16 cellular contexts compared by ENCODE assay signal in the genomic region with DNA sequence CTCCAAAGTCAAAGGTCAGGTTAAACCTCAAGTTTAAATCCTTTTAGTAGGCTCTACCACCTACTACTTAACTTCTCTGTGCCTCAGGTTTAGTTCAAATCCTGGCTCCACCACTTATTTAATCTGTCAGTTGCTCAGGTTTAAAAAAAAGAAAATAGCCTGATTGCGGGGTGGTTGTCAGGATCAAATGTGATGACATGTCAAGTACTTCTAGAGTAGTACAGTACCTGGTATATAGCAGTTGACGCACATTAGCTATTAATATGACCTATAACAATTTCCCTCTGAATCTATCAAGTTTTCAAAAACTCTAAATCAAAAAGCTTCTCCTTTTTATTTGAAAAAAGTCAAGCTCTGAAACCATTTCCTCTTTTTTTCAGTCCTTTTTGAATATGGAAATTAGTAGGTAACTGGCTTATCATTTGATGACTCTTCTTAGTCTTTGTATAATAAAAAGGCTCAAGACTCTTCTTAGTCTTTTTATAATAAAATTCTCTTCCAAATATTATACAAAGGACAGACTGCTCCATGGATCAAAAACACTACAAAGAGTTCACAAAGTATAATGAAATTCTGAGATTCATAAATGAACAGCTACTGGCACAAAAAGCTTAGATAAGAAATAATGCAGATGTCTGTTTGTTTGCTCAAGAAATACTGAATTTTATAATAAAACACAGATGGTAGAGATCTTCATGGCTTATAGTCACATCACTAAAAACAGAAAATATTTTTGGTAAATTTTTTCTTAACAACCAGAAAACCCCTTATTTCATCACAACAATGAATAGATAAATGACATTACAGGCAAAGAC. TPM values are rescaled to one million over a fixed set of nuclear protein-coding genes. Genes with fewer than 3 reads are reported as not detected.
DNase-seq lines count a peak whose midpoint lies in the region; ATAC-seq and TF ChIP-seq lines count a peak whose summit lies in the region.
"Had no signal": no experiment of that assay in that cellular context is flagged by ENCODE, and none has a peak within 500 bp of the region (broad histone marks: within the 10 kb centered on the region; RNA-seq: fewer than 3 reads in every experiment).

No MANE protein-coding gene starts in this region.

- H3K4me2 ChIP-seq in neural cell (ENCODE audit: low read length) = no peak overlapping the region

- peaks cover 78% of the 10 kb centered on the region for H3K79me2 ChIP-seq in neural cell (replicated peaks; ENCODE audit: insufficient read depth, low read length)

- TF ChIP-seq EP300 in neural cell (conservative IDR thresholded peaks at IDR 0.05; ENCODE audit: poor library complexity, severe bottlenecking) = peak; percentile 48

- H3K36me3 Mint-ChIP-seq in activated CD4-positive, alpha-beta T cell treated with anti-CD3 and anti-CD28 coated beads, Interleukin-2, amount 10 ng/mL, durations not matched to agents 24 days and 14 days (ENCODE audit: low read depth) = peaks cover 18% of the 10 kb centered on the region
- H3K36me3 Mint-ChIP-seq in activated B cell treated with CpG ODN at 0.5 μM for 24 hours (ENCODE audit: low read depth) = peaks cover 7% of the 10 kb centered on the region

- POLR2A ChIA-PET in activated B cell treated with CpG ODN at 0.5 μM for 24 hours (lab: Charles Lee) = interaction anchor here (0.6 to 1.5 kb wide), 5 partner anchors 28 to 1086 kb away, joined by 3 to 9 read pairs (median 7); no protein-coding TSS in a partner anchor

- H3F3A ChIP-seq in neural cell (ENCODE audit: insufficient read depth, low read length, poor library complexity, severe bottlenecking) = no peaks in the 10 kb centered on the region

- H3K27ac ChIP-seq in neural cell (ENCODE audit: low read length) = no peak overlapping the region
- H3K27ac ChIP-seq: RWPE1 had no signal

- ATAC-seq in activated B cell treated with CpG ODN at 0.5 μM for 24 hours (ENCODE audit: low read depth) (peak; percentile 4), GM19397 (IDR thresholded peaks at IDR 0.05; ENCODE audit: unreplicated experiment) (no peak), HG03469 (IDR thresholded peaks at IDR 0.05; ENCODE audit: unreplicated experiment) (no peak)
- ATAC-seq: stimulated activated naive CD8-positive, alpha-beta T cell treated with anti-CD3 and anti-CD28 coated beads, Interleukin-15, Interleukin-2, amounts not matched to agents 100 U/mL and 50 U/mL, for 24 hours had no signal

- H3K9me3 ChIP-seq in neural cell (ENCODE audit: low read length) = no peaks in the 10 kb centered on the region
- H3K9me3 ChIP-seq: uterus had no signal

- H3K9ac ChIP-seq in neural cell (ENCODE audit: low read length) = no peak overlapping the region

- peak; percentile 33 for DNase-seq in activated CD4-positive, alpha-beta T cell treated with anti-CD3 and anti-CD28 coated beads, Interleukin-2, amount 10 ng/mL, durations not matched to agents 24 days and 14 days
- DNase-seq in activated CD4-positive, alpha-beta T cell treated with anti-CD3 and anti-CD28 coated beads for 48 hours = no peak
- DNase-seq in MV-4-11 (lab: John Stamatoyannopoulos, UW) (peak; percentile 55), activated B cell treated with CpG ODN at 0.5 μM for 24 hours (no peak), amygdala (lab: John Stamatoyannopoulos, UW) (no peak)
- DNase-seq: activated CD4-positive, alpha-beta memory T cell treated with anti-CD3 and anti-CD28 coated beads for 36 hours; NCI-H1417; NCI-H226; occipital lobe; stimulated activated naive CD8-positive, alpha-beta T cell treated with anti-CD3 and anti-CD28 coated beads, Interleukin-15, Interleukin-2, amounts not matched to agents 100 U/mL and 50 U/mL, for 24 hours; T-helper 9 cell; uterus had no signal

- no peaks in the 10 kb centered on the region for H3K9me2 ChIP-seq in neural cell (ENCODE audit: insufficient read depth, low read length)

- H2AFZ ChIP-seq in neural cell (ENCODE audit: low read depth, low read length) = no peak overlapping the region

- H4K20me1 ChIP-seq in neural cell (ENCODE audit: insufficient read depth) = no peaks in the 10 kb centered on the region

- no peaks in the 10 kb centered on the region for H3K9me3 Mint-ChIP-seq in activated CD4-positive, alpha-beta T cell treated with anti-CD3 and anti-CD28 coated beads, Interleukin-2, amount 10 ng/mL, durations not matched to agents 24 days and 14 days
- H3K9me3 Mint-ChIP-seq in activated B cell treated with CpG ODN at 0.5 μM for 24 hours = no peaks in the 10 kb centered on the region
- H3K9me3 Mint-ChIP-seq: activated CD4-positive, alpha-beta memory T cell treated with anti-CD3 and anti-CD28 coated beads for 36 hours had no signal

- no peaks in the 10 kb centered on the region for H3K27me3 ChIP-seq in neural cell (ENCODE audit: insufficient read depth, low read depth, low read length)
- H3K27me3 ChIP-seq: uterus had no signal

- H3K4me3 ChIP-seq in neural cell (ENCODE audit: low read length) = no peak overlapping the region
- H3K4me3 ChIP-seq: uterus had no signal

- H3K36me3 ChIP-seq in neural cell (ENCODE audit: insufficient read depth, low read length) = no peaks in the 10 kb centered on the region
- H3K36me3 ChIP-seq: uterus had no signal

- no peak overlapping the region for H3K27ac Mint-ChIP-seq in activated CD4-positive, alpha-beta T cell treated with anti-CD3 and anti-CD28 coated beads, Interleukin-2, amount 10 ng/mL, durations not matched to agents 24 days and 14 days
- peak overlapping the region; percentile 74 for H3K27ac Mint-ChIP-seq in activated B cell treated with CpG ODN at 0.5 μM for 24 hours
- H3K27ac Mint-ChIP-seq: activated CD4-positive, alpha-beta memory T cell treated with anti-CD3 and anti-CD28 coated beads for 36 hours had no signal

- intact Hi-C loops in activated CD4-positive, alpha-beta T cell treated with anti-CD3 and anti-CD28 coated beads, Interleukin-2, amount 10 ng/mL, durations not matched to agents 24 days and 14 days (cut with micrococcal nuclease) = loop anchor here (5.0 to 10.0 kb wide), 3 partner anchors 92 to 1160 kb away; a partner anchor contains a TSS
- intact Hi-C loops in activated B cell treated with CpG ODN at 0.5 μM for 24 hours (cut with micrococcal nuclease) = loop anchor here (1.0 to 10.0 kb wide), 7 partner anchors 14 to 1072 kb away; a partner anchor contains a TSS

- TF ChIP-seq CTCF in activated B cell treated with CpG ODN at 0.5 μM for 24 hours (IDR thresholded peaks at IDR 0.05) = no peak
- TF ChIP-seq CTCF in neural cell (IDR thresholded peaks at IDR 0.05; ENCODE audit: poor library complexity, severe bottlenecking) = no peak

- H3K4me3 Mint-ChIP-seq in activated CD4-positive, alpha-beta T cell treated with anti-CD3 and anti-CD28 coated beads, Interleukin-2, amount 10 ng/mL, durations not matched to agents 24 days and 14 days = no peak overlapping the region
- peak overlapping the region; percentile 45 for H3K4me3 Mint-ChIP-seq in activated B cell treated with CpG ODN at 0.5 μM for 24 hours
- H3K4me3 Mint-ChIP-seq: activated CD4-positive, alpha-beta memory T cell treated with anti-CD3 and anti-CD28 coated beads for 36 hours had no signal

- H3K4me1 Mint-ChIP-seq in activated CD4-positive, alpha-beta T cell treated with anti-CD3 and anti-CD28 coated beads, Interleukin-2, amount 10 ng/mL, durations not matched to agents 24 days and 14 days = peaks cover 45% of the 10 kb centered on the region
- H3K4me1 Mint-ChIP-seq in activated B cell treated with CpG ODN at 0.5 μM for 24 hours = peaks cover 84% of the 10 kb centered on the region

- TF ChIP-seq RAD21 in neural cell (conservative IDR thresholded peaks at IDR 0.05) = no peak

- CTCF ChIA-PET in activated B cell treated with CpG ODN at 0.5 μM for 24 hours (lab: Charles Lee) = interaction anchor here (0.6 to 2.2 kb wide), 5 partner anchors 32 to 1164 kb away, joined by 3 to 7 read pairs (median 3); a partner anchor contains a TSS

- no peaks in the 10 kb centered on the region for H3K27me3 Mint-ChIP-seq in activated CD4-positive, alpha-beta T cell treated with anti-CD3 and anti-CD28 coated beads, Interleukin-2, amount 10 ng/mL, durations not matched to agents 24 days and 14 days
- H3K27me3 Mint-ChIP-seq in activated B cell treated with CpG ODN at 0.5 μM for 24 hours = no peaks in the 10 kb centered on the region
- H3K27me3 Mint-ChIP-seq: activated CD4-positive, alpha-beta memory T cell treated with anti-CD3 and anti-CD28 coated beads for 36 hours had no signal

TF ChIP-seq in neural cell, 6 proteins besides CTCF, POLR2A, EP300 and RAD21 (continues in another document):
- no peak for TF ChIP-seq TAF1 (IDR thresholded peaks at IDR 0.05; ENCODE audit: low read depth)
- TF ChIP-seq POLR2AphosphoS5 (IDR thresholded peaks at IDR 0.05) = no peak
- no peak for TF ChIP-seq MXI1 (conservative IDR thresholded peaks at IDR 0.05; ENCODE audit: poor library complexity, severe bottlenecking)
- TF ChIP-seq, protein P1, sequence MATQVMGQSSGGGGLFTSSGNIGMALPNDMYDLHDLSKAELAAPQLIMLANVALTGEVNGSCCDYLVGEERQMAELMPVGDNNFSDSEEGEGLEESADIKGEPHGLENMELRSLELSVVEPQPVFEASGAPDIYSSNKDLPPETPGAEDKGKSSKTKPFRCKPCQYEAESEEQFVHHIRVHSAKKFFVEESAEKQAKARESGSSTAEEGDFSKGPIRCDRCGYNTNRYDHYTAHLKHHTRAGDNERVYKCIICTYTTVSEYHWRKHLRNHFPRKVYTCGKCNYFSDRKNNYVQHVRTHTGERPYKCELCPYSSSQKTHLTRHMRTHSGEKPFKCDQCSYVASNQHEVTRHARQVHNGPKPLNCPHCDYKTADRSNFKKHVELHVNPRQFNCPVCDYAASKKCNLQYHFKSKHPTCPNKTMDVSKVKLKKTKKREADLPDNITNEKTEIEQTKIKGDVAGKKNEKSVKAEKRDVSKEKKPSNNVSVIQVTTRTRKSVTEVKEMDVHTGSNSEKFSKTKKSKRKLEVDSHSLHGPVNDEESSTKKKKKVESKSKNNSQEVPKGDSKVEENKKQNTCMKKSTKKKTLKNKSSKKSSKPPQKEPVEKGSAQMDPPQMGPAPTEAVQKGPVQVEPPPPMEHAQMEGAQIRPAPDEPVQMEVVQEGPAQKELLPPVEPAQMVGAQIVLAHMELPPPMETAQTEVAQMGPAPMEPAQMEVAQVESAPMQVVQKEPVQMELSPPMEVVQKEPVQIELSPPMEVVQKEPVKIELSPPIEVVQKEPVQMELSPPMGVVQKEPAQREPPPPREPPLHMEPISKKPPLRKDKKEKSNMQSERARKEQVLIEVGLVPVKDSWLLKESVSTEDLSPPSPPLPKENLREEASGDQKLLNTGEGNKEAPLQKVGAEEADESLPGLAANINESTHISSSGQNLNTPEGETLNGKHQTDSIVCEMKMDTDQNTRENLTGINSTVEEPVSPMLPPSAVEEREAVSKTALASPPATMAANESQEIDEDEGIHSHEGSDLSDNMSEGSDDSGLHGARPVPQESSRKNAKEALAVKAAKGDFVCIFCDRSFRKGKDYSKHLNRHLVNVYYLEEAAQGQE (IDR thresholded peaks at IDR 0.05; ENCODE audit: borderline replicate concordance) = no peak
- no peak for TF ChIP-seq EZH2 (IDR thresholded peaks at IDR 0.05; ENCODE audit: borderline replicate concordance, insufficient read depth, low read length, poor library complexity, severe bottlenecking)

RNA-seq across cellular contexts. Expression of a gene that starts 5.0 kb away (rescaled TPM):
- 90.8 and 92.0 TPM in 2 replicates for total RNA-seq in activated CD4-positive, alpha-beta T cell treated with anti-CD3 and anti-CD28 coated beads, Interleukin-2, amount 10 ng/mL, durations not matched to agents 24 days and 14 days
- total RNA-seq in activated B cell treated with CpG ODN at 0.5 μM for 24 hours = 73.8 and 79.6 TPM in 2 replicates
- polyA plus RNA-seq in neural cell = 103 and 126 TPM in 2 replicates
- polyA minus RNA-seq in neural cell = 280 and 349 TPM in 2 replicates

Comparison
In these comparisons a context has a peak if more than half of its experiments do, and no peak if none do; other contexts are left out.
1. DNase-seq: peak in activated CD4-positive, alpha-beta T cell treated with anti-CD3 and anti-CD28 coated beads, Interleukin-2, amount 10 ng/mL, durations not matched to agents 24 days and 14 days (single experiment) and MV-4-11 (single experiment); none in activated CD4-positive, alpha-beta T cell treated with anti-CD3 and anti-CD28 coated beads for 48 hours (single experiment), activated B cell treated with CpG ODN at 0.5 μM for 24 hours (single experiment) and amygdala (0 of 56).